Comparison of ENCODE assay signal across 11 cellular contexts in genomic region chr12:23867794-23868193, GRCh38.
"Had no signal": no experiment of that assay in that cellular context is flagged by ENCODE, and none has a peak within 500 bp of the region (broad histone marks: within the 10 kb centered on the region; RNA-seq: fewer than 3 reads in every experiment).

No MANE protein-coding gene starts in this region.

- H3K36me3 ChIP-seq: HAP-1 had no signal

- H3K9ac ChIP-seq: GM23248 had no signal

- H3K4me2 ChIP-seq: GM23338 had no signal

- FAIRE-seq: H1, H54 had no signal

- H3K27ac ChIP-seq: GM23248 had no signal

- H3K4me3 ChIP-seq: GM23248, GM23338, HAP-1 had no signal

- ATAC-seq: GM23338, HCT116 had no signal

- H2AFZ ChIP-seq: GM23248, GM23338 had no signal

- H3K9me3 ChIP-seq: HAP-1 had no signal

- DNase-seq: GM23248, GOT3, H7, H9, HCEC 1CT, HFFc6 had no signal
